8 cellular contexts compared by ENCODE assay signal in genomic region chr1:156706647-156707008, GRCh38. TPM values are rescaled to one million over a fixed set of nuclear protein-coding genes. Genes with fewer than 3 reads are reported as not detected.
DNase-seq lines count a peak whose midpoint lies in the region; ATAC-seq, FAIRE-seq and TF ChIP-seq lines count a peak whose summit lies in the region.

No MANE protein-coding gene starts in this region.

- H3K4me3 ChIP-seq in astrocyte (ENCODE audit: insufficient read depth, low read depth, low read length) (peak overlapping the region; percentile 39), iPS-18a (ENCODE audit: low read length) (peak overlapping the region; percentile 71)

- intact Hi-C loops in Right ventricle myocardium inferior (cut with DNase I) (no loop called here), cardiac septum (cut with DNase I) (no loop called here)

- peak overlapping the region; percentile 88 for H3K4me3 Mint-ChIP-seq in astrocyte (ENCODE audit: unreplicated experiment)
- peak overlapping the region; percentile 85 to 90 for H3K4me3 Mint-ChIP-seq in stimulated activated naive B cell treated with anti-CD40 and anti-IgM and Interleukin-4, amounts not matched to agents 10 μg/mL and 1 μg/mL and 100 μg/mL, for 72 hours

- peak overlapping the region; percentile 66 for H3K9ac ChIP-seq in astrocyte (ENCODE audit: low read length)
- H3K9ac ChIP-seq in iPS-18a (ENCODE audit: low read length) = peak overlapping the region; percentile 75

- peaks cover 3% of the 10 kb centered on the region for H3K27me3 ChIP-seq in astrocyte (ENCODE audit: insufficient read depth, low read length)
- peaks cover 27% of the 10 kb centered on the region for H3K27me3 ChIP-seq in iPS-18a (ENCODE audit: control insufficient read depth, insufficient read depth, low read length)

- peaks cover 44% of the 10 kb centered on the region for H3K4me1 Mint-ChIP-seq in astrocyte (ENCODE audit: low read depth, unreplicated experiment)
- peaks cover 17 to 32% of the 10 kb centered on the region in 2 donors for H3K4me1 Mint-ChIP-seq in stimulated activated naive B cell treated with anti-CD40 and anti-IgM and Interleukin-4, amounts not matched to agents 10 μg/mL and 1 μg/mL and 100 μg/mL, for 72 hours

- peak overlapping the region; percentile 58 for H2AFZ ChIP-seq in astrocyte (ENCODE audit: low read depth, low read length)

- peaks cover 74% of the 10 kb centered on the region for H3K4me1 ChIP-seq in astrocyte (ENCODE audit: insufficient read depth, low read length)
- peaks cover 65% of the 10 kb centered on the region for H3K4me1 ChIP-seq in iPS-18a (ENCODE audit: control insufficient read depth, low read depth, low read length)

- H3K27ac ChIP-seq in astrocyte (ENCODE audit: low read depth, low read length) (no peak overlapping the region), iPS-18a (ENCODE audit: low read length) (peak overlapping the region; percentile 78)

- no peaks in the 10 kb centered on the region for H4K20me1 ChIP-seq in astrocyte (ENCODE audit: insufficient read depth, low read length)

- H3K36me3 Mint-ChIP-seq in astrocyte (ENCODE audit: low read depth, unreplicated experiment) = peaks cover 2% of the 10 kb centered on the region
- H3K36me3 Mint-ChIP-seq in stimulated activated naive B cell treated with anti-CD40 and anti-IgM and Interleukin-4, amounts not matched to agents 10 μg/mL and 1 μg/mL and 100 μg/mL, for 72 hours = no peaks in the 10 kb centered on the region

- TF ChIP-seq CTCF in astrocyte (IDR thresholded peaks at IDR 0.05; ENCODE audit: insufficient read depth, low read depth, low read length) = no peak

- H3K27me3 Mint-ChIP-seq in astrocyte (ENCODE audit: low read depth, unreplicated experiment) = no peaks in the 10 kb centered on the region
- peaks cover 35 to 44% of the 10 kb centered on the region in 2 donors for H3K27me3 Mint-ChIP-seq in stimulated activated naive B cell treated with anti-CD40 and anti-IgM and Interleukin-4, amounts not matched to agents 10 μg/mL and 1 μg/mL and 100 μg/mL, for 72 hours

- no peaks in the 10 kb centered on the region for H3K36me3 ChIP-seq in astrocyte (ENCODE audit: insufficient read depth, low read length)
- H3K36me3 ChIP-seq in iPS-18a (ENCODE audit: control insufficient read depth, low read depth, low read length) = no peaks in the 10 kb centered on the region

- H3K79me2 ChIP-seq in astrocyte (ENCODE audit: insufficient read depth, low read length) = no peaks in the 10 kb centered on the region

- peak overlapping the region; percentile 97 for H3K27ac Mint-ChIP-seq in astrocyte (ENCODE audit: unreplicated experiment)
- no peak overlapping the region for H3K27ac Mint-ChIP-seq in stimulated activated naive B cell treated with anti-CD40 and anti-IgM and Interleukin-4, amounts not matched to agents 10 μg/mL and 1 μg/mL and 100 μg/mL, for 72 hours

- DNase-seq in Right ventricle myocardium inferior (ENCODE audit: missing footprints) (peak; percentile 67), cardiac septum (ENCODE audit: low spot score) (no peak), astrocyte (ENCODE audit: low read depth) (no peak), SK-N-DZ (ENCODE audit: low spot score) (no peak), NCI-H128 (lab: John Stamatoyannopoulos, UW; ENCODE audit: unreplicated experiment) (no peak), LoVo (ENCODE audit: low spot score) (no peak)
- no peak for DNase-seq in stimulated activated naive B cell treated with anti-CD40 and anti-IgM and Interleukin-4, amounts not matched to agents 10 μg/mL and 1 μg/mL and 100 μg/mL, for 72 hours

- no peak for FAIRE-seq in astrocyte (lab: Jason Lieb, UNC)

- no peaks in the 10 kb centered on the region for H3K9me3 Mint-ChIP-seq in astrocyte (ENCODE audit: unreplicated experiment)
- no peaks in the 10 kb centered on the region for H3K9me3 Mint-ChIP-seq in stimulated activated naive B cell treated with anti-CD40 and anti-IgM and Interleukin-4, amounts not matched to agents 10 μg/mL and 1 μg/mL and 100 μg/mL, for 72 hours

- H3K9me3 ChIP-seq in astrocyte (ENCODE audit: insufficient read depth, low read depth, low read length) (no peaks in the 10 kb centered on the region), iPS-18a (ENCODE audit: control insufficient read depth, low read depth, low read length) (no peaks in the 10 kb centered on the region)

- peak; percentile 68 for ATAC-seq in Right ventricle myocardium inferior
- ATAC-seq in stimulated activated naive B cell treated with anti-CD40 and anti-IgM and Interleukin-4, amounts not matched to agents 10 μg/mL and 1 μg/mL and 100 μg/mL, for 72 hours (replicated peaks) = peak in 1 of 2 donors; percentile 15

- H3K4me2 ChIP-seq in astrocyte (ENCODE audit: low read length) = peak overlapping the region; percentile 90

RNA-seq across cellular contexts. Expression of gene CRABP2, which starts 1.2 kb away (rescaled TPM):
- total RNA-seq in Right ventricle myocardium inferior = not detected
- 3.7 TPM for total RNA-seq in cardiac septum
- 278 and 339 TPM in 2 replicates for total RNA-seq in astrocyte
- polyA plus RNA-seq in SK-N-DZ (2014; cell fraction: cytosol; rRNA removed) = 5.4 and 5.6 TPM in 2 replicates
- polyA plus RNA-seq in SK-N-DZ (2014; cell fraction: nucleus; rRNA removed) = 1.1 and 1.9 TPM in 2 replicates

RNA-seq across cellular contexts. Expression of gene METTL25B, which starts 21.6 kb away (rescaled TPM):
- 16.6 TPM for total RNA-seq in Right ventricle myocardium inferior
- 14.7 TPM for total RNA-seq in cardiac septum
- total RNA-seq in astrocyte = 9.9 and 11.1 TPM in 2 replicates
- polyA plus RNA-seq in SK-N-DZ (2014; cell fraction: cytosol; rRNA removed) = 37.7 and 39.2 TPM in 2 replicates
- polyA plus RNA-seq in SK-N-DZ (2014; cell fraction: nucleus; rRNA removed) = 54.6 and 79.2 TPM in 2 replicates

RNA-seq across cellular contexts. Expression of gene ISG20L2, which starts 21.9 kb away (rescaled TPM):
- total RNA-seq in Right ventricle myocardium inferior = 13.1 TPM
- 12.4 TPM for total RNA-seq in cardiac septum
- 30.1 and 33.4 TPM in 2 replicates for total RNA-seq in astrocyte
- polyA plus RNA-seq in SK-N-DZ (2014; cell fraction: cytosol; rRNA removed) = 40.3 and 50.7 TPM in 2 replicates
- 5.3 and 6.9 TPM in 2 replicates for polyA plus RNA-seq in SK-N-DZ (2014; cell fraction: nucleus; rRNA removed)

RNA-seq across cellular contexts. Expression of gene NES, which starts 29.4 kb away (rescaled TPM):
- 131 TPM for total RNA-seq in Right ventricle myocardium inferior
- 699 TPM for total RNA-seq in cardiac septum
- 280 and 310 TPM in 2 replicates for total RNA-seq in astrocyte
- 14.8 and 34.1 TPM in 2 replicates for polyA plus RNA-seq in SK-N-DZ (2014; cell fraction: cytosol; rRNA removed)
- 38.7 and 46.8 TPM in 2 replicates for polyA plus RNA-seq in SK-N-DZ (2014; cell fraction: nucleus; rRNA removed)

RNA-seq across cellular contexts. Expression of gene MRPL24, which starts 34.3 kb away (rescaled TPM):
- total RNA-seq in Right ventricle myocardium inferior = 103 TPM
- total RNA-seq in cardiac septum = 66.1 TPM
- total RNA-seq in astrocyte = 37.4 and 46.5 TPM in 2 replicates
- 98.9 and 109 TPM in 2 replicates for polyA plus RNA-seq in SK-N-DZ (2014; cell fraction: cytosol; rRNA removed)
- 67.7 and 93.2 TPM in 2 replicates for polyA plus RNA-seq in SK-N-DZ (2014; cell fraction: nucleus; rRNA removed)

Comparison
In these comparisons a context has a peak if more than half of its experiments do, and no peak if none do; other contexts are left out.
1. RNA of gene CRABP2, which starts 1.2 kb away (total RNA-seq): 278 to 339 TPM in astrocyte; 3.7 TPM in cardiac septum (single experiment) and not detected in Right ventricle myocardium inferior (single experiment); every median in the first group is over 10 times any median in the second.